In the genomic region with DNA sequence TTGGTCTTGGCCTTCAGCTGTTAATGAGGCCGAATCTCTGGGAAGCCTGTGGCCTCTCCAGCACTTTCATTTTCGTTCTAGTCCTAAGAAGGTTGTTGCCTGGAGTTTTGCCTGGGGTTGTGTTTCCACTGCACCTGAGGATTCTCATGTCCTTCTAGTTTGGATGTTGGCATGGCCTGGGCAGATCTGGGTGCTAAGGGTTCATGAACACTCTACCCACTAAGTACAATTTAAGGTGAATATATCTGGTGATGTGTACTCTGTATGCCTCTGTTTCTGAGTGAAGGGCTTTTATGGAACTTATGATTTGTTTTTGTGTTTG, we compare ENCODE assay signal across 24 cellular contexts. TPM values are rescaled to one million over a fixed set of nuclear protein-coding genes. Genes with fewer than 3 reads are reported as not detected.
DNase-seq lines count a peak whose midpoint lies in the region; ATAC-seq and TF ChIP-seq lines count a peak whose summit lies in the region.
"Had no signal": no experiment of that assay in that cellular context is flagged by ENCODE, and none has a peak within 500 bp of the region (broad histone marks: within the 10 kb centered on the region; RNA-seq: fewer than 3 reads in every experiment).

No MANE protein-coding gene starts in this region.

- H3K36me3 ChIP-seq in GM23338 (ENCODE audit: insufficient read depth) (no peaks in the 10 kb centered on the region), hepatocyte (replicated peaks; ENCODE audit: insufficient read depth, low read depth) (no peaks in the 10 kb centered on the region), gastroesophageal sphincter (no peaks in the 10 kb centered on the region)

- H3K27me3 ChIP-seq in GM23338 (ENCODE audit: insufficient read depth) (peaks cover 98% of the 10 kb centered on the region), hepatocyte (peaks cover 79% of the 10 kb centered on the region), gastroesophageal sphincter (peaks cover 99% of the 10 kb centered on the region)
- peaks cover 69% of the 10 kb centered on the region for H3K27me3 ChIP-seq in CD4-positive, alpha-beta T cell (ENCODE audit: control insufficient read depth, insufficient read depth, low read length)

- DNase-seq in GM23338 (ENCODE audit: low spot score) (no peak), RPMI8226 (peak; percentile 27), hepatocyte (ENCODE audit: low spot score) (no peak), retina (peak; percentile 49), NCI-H748 (lab: John Stamatoyannopoulos, UW; ENCODE audit: unreplicated experiment) (no peak), NCI-H1694 (lab: John Stamatoyannopoulos, UW) (no peak)
- DNase-seq in CD4-positive, alpha-beta T cell, result no peak
- DNase-seq: Calu3; CD4-positive, alpha-beta memory T cell; EL; GM23248; KG1; NCI-H1048; NCI-H1436; NCI-H2081; NCI-H2171 treated with DMSO at 0.1 percent for 48 hours; NCI-H446; NCI-H69; SHP77 treated with DMSO at 0.1 percent for 48 hours had no signal

- CTCF ChIA-PET in CD4-positive, alpha-beta T cell (lab: Charles Lee), result no interaction called here

- H3K36me3 Mint-ChIP-seq in GM23338 (ENCODE audit: low read depth), result no peaks in the 10 kb centered on the region
- no peaks in the 10 kb centered on the region for H3K36me3 Mint-ChIP-seq in CD4-positive, alpha-beta T cell (ENCODE audit: low read depth)

- no peak for ATAC-seq in GM23338
- ATAC-seq in gastroesophageal sphincter, result no peak
- no peak for ATAC-seq in CD4-positive, alpha-beta T cell (ENCODE audit: poor library complexity)
- ATAC-seq: A549, GM12878, SK-N-SH treated with all-trans-retinoic acid at 6 μM for 48 hours had no signal

- TF ChIP-seq EP300 in gastroesophageal sphincter (IDR thresholded peaks at IDR 0.05), result no peak

- POLR2A ChIA-PET in CD4-positive, alpha-beta T cell (lab: Charles Lee), result no interaction called here

- H3K27ac Mint-ChIP-seq in GM23338, result no peak overlapping the region
- no peak overlapping the region for H3K27ac Mint-ChIP-seq in CD4-positive, alpha-beta T cell
- H3K27ac Mint-ChIP-seq: CD4-positive, alpha-beta memory T cell had no signal

- no peak for TF ChIP-seq POLR2A in gastroesophageal sphincter (IDR thresholded peaks at IDR 0.05)

- H3K9me3 Mint-ChIP-seq in GM23338, result no peaks in the 10 kb centered on the region; the same call in 2 of the 3 replicates
- no peaks in the 10 kb centered on the region for H3K9me3 Mint-ChIP-seq in CD4-positive, alpha-beta T cell

- peaks cover 31% of the 10 kb centered on the region for H3K4me1 Mint-ChIP-seq in GM23338
- peaks cover 26% of the 10 kb centered on the region for H3K4me1 Mint-ChIP-seq in CD4-positive, alpha-beta T cell (ENCODE audit: low read depth)

- H3K4me3 Mint-ChIP-seq in GM23338, result no peak overlapping the region
- no peak overlapping the region for H3K4me3 Mint-ChIP-seq in CD4-positive, alpha-beta T cell
- H3K4me3 Mint-ChIP-seq: CD4-positive, alpha-beta memory T cell had no signal

- 64% methylated on average over 2 of the region's 2 CpGs for WGBS in hepatocyte (ENCODE audit: low lambda C conversion rate, missing lambda C conversion rate)
- WGBS in gastroesophageal sphincter (ENCODE audit: low coverage in 1 of 2), 2 donors, result no CpG with 5 or more reads among the region's 2 CpGs

- H3F3A ChIP-seq in GM23338 (replicated peaks; ENCODE audit: low read depth), result peaks cover 18% of the 10 kb centered on the region

- H3K4me3 ChIP-seq in GM23338, result no peak overlapping the region
- no peak overlapping the region for H3K4me3 ChIP-seq in hepatocyte
- no peak overlapping the region for H3K4me3 ChIP-seq in gastroesophageal sphincter
- H3K4me3 ChIP-seq: A549, GM12878, GM23248 had no signal

- intact Hi-C loops in CD4-positive, alpha-beta T cell (cut with DNase I, micrococcal nuclease), result no loop called here

- H2AFZ ChIP-seq in GM23338 (no peak overlapping the region), hepatocyte (no peak overlapping the region)
- H2AFZ ChIP-seq: GM23248 had no signal

- no peak for TF ChIP-seq CTCF in GM23338 (conservative IDR thresholded peaks at IDR 0.05; ENCODE audit: low read depth in 2 of 2)
- TF ChIP-seq CTCF in hepatocyte (IDR thresholded peaks at IDR 0.05; ENCODE audit: poor library complexity), result no peak
- no peak for TF ChIP-seq CTCF in gastroesophageal sphincter (IDR thresholded peaks at IDR 0.05)
- TF ChIP-seq CTCF in CD4-positive, alpha-beta T cell (IDR thresholded peaks at IDR 0.05), result no peak

- no peaks in the 10 kb centered on the region for H3K79me2 ChIP-seq in GM23338 (replicated peaks; ENCODE audit: insufficient read depth)
- H3K79me2 ChIP-seq in hepatocyte, result peaks cover 15% of the 10 kb centered on the region

- peaks cover 44% of the 10 kb centered on the region for H3K4me1 ChIP-seq in GM23338 (ENCODE audit: insufficient read depth)
- peaks cover 20% of the 10 kb centered on the region for H3K4me1 ChIP-seq in hepatocyte (ENCODE audit: insufficient read depth)
- peaks cover 0 to 55% (median 16%) of the 10 kb centered on the region in 3 donors for H3K4me1 ChIP-seq in gastroesophageal sphincter

- H3K27ac ChIP-seq in GM23338 (ENCODE audit: low read depth), result no peak overlapping the region
- H3K27ac ChIP-seq in hepatocyte, result no peak overlapping the region
- no peak overlapping the region for H3K27ac ChIP-seq in gastroesophageal sphincter
- H3K27ac ChIP-seq in CD4-positive, alpha-beta T cell (ENCODE audit: low read depth, low read length), result no peak overlapping the region
- H3K27ac ChIP-seq: A549, GM23248 had no signal

- H4K20me1 ChIP-seq in GM23338 (replicated peaks; ENCODE audit: insufficient read depth) (peaks cover 16% of the 10 kb centered on the region; the same call in 1 of the 2 replicates), hepatocyte (ENCODE audit: insufficient read depth, poor library complexity, severe bottlenecking) (peaks cover 10% of the 10 kb centered on the region)

- 0 out of 2 replicates have a peak overlapping the region, but pooled peaks have one; percentile 17 for H3K4me2 ChIP-seq in GM23338
- peak overlapping the region; percentile 97 for H3K4me2 ChIP-seq in hepatocyte
- H3K4me2 ChIP-seq: A549 had no signal

- H3K9me2 ChIP-seq in GM23338 (ENCODE audit: insufficient read depth) (no peaks in the 10 kb centered on the region), hepatocyte (replicated peaks; ENCODE audit: insufficient read depth) (no peaks in the 10 kb centered on the region)

- H3K9me3 ChIP-seq in hepatocyte (ENCODE audit: low read depth) (no peaks in the 10 kb centered on the region), gastroesophageal sphincter (peaks cover 0 to 15% (median 0%) of the 10 kb centered on the region in 3 donors)
- H3K9me3 ChIP-seq in CD4-positive, alpha-beta T cell (ENCODE audit: control insufficient read depth, low read length), result peaks cover 6% of the 10 kb centered on the region
- H3K9me3 ChIP-seq: A549 had no signal

- H3K27me3 Mint-ChIP-seq in GM23338 (ENCODE audit: insufficient read depth, low read depth, poor library complexity), result peaks cover 18% of the 10 kb centered on the region
- H3K27me3 Mint-ChIP-seq in CD4-positive, alpha-beta T cell, result peaks cover 14% of the 10 kb centered on the region

TF ChIP-seq in GM23338, 12 proteins besides CTCF, POLR2A, EP300 and RAD21:
- TF ChIP-seq EZH2 (IDR thresholded peaks at IDR 0.05; ENCODE audit: low read depth, unreplicated experiment) (peak; percentile 78), ZNF331 (CRISPR knock-in tag; IDR thresholded peaks at IDR 0.05; ENCODE audit: low read depth) (no peak)

RNA-seq across cellular contexts. Expression of gene FOXD2, which starts 3.0 kb away (rescaled TPM):
- total RNA-seq in GM23338 (2014; rRNA removed; shearing (Covaris generic)), result 0.28 TPM in 1 of 2 replicates, not detected in the other
- not detected in 2 replicates for polyA plus RNA-seq in GM23338 (2016; fragmentation: Nextera tagmentation; extraction: Ambion mirVana)
- total RNA-seq in hepatocyte, result 1.5 and 1.6 TPM in 2 replicates
- polyA plus RNA-seq in hepatocyte, result 1.0 and 1.4 TPM in 2 replicates
- total RNA-seq in gastroesophageal sphincter, result under 1 TPM; 0.04 to 0.81 (median 0.57) TPM
- total RNA-seq in CD4-positive, alpha-beta T cell, result under 1 TPM; 0.22 to 0.34 TPM

RNA-seq across cellular contexts. Expression of gene FOXE3, which starts 24.7 kb away (rescaled TPM):
- total RNA-seq in GM23338 (2014; rRNA removed; shearing (Covaris generic)), result not detected in 2 replicates
- polyA plus RNA-seq in GM23338 (2016; fragmentation: Nextera tagmentation; extraction: Ambion mirVana) (0.17 TPM in 1 of 2 replicates, not detected in the other), hepatocyte (not detected in 2 replicates)
- total RNA-seq in hepatocyte (not detected in 2 replicates), gastroesophageal sphincter (not detected)
- not detected for total RNA-seq in CD4-positive, alpha-beta T cell
- total RNA-seq: Calu3; CD4-positive, alpha-beta memory T cell; GM12878; GM23248; RPMI7951 had no signal
- polyA plus RNA-seq: CD4-positive, alpha-beta memory T cell; GM23248 had no signal

Comparison
In these comparisons a context has a peak if more than half of its experiments do, and no peak if none do; other contexts are left out.
1. DNase-seq: peak in RPMI8226 (single experiment) and retina (single experiment); none in GM23338 (single experiment), hepatocyte (single experiment), CD4-positive, alpha-beta T cell (0 of 10), NCI-H748 (single experiment) and NCI-H1694 (single experiment).